In the genomic region with DNA sequence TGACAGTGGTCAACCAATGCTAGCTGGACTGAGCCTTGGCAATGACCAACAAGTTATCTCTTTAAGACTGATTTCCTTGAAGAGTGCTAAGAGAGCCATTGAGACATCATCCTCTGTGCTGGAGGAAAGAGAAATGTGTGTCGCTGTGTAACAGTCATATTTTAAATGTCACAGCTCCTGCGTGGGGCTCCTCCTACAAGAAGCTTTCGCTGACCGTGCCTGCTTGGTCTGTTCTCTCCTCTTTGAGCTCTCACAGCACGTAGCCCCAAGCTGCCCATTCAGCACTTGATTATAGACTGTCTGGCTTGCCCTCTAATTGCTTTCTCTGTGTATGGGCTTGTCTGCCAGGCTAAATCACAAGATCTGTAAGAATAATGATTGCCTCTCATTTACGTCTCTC, we compare ENCODE assay signal across 18 cellular contexts.
A peak's percentile ranks its signal among the peaks of the same experiment; 100 is the strongest.
DNase-seq lines count a peak whose midpoint lies in the region; ATAC-seq lines count a peak whose summit lies in the region.
"Had no signal": no experiment of that assay in that cellular context is flagged by ENCODE, and none has a peak within 500 bp of the region (broad histone marks: within the 10 kb centered on the region; RNA-seq: fewer than 3 reads in every experiment).

No MANE protein-coding gene starts in this region.

- POLR2A ChIA-PET in activated CD4-positive, alpha-beta memory T cell treated with anti-CD3 and anti-CD28 coated beads, Interleukin-2, amount 10 ng/mL, durations not matched to agents 7 days and 5 days (lab: Charles Lee) = no interaction called here

- no peaks in the 10 kb centered on the region for H3K36me3 Mint-ChIP-seq in activated CD4-positive, alpha-beta memory T cell treated with anti-CD3 and anti-CD28 coated beads, Interleukin-2, amount 10 ng/mL, durations not matched to agents 7 days and 5 days (ENCODE audit: low read depth)
- H3K36me3 Mint-ChIP-seq: activated naive CD4-positive, alpha-beta T cell treated with anti-CD3 and anti-CD28 coated beads, Interleukin-2, amount 50 U/mL, for 24 hours had no signal

- peaks cover 10% of the 10 kb centered on the region for H3K4me1 Mint-ChIP-seq in activated CD4-positive, alpha-beta memory T cell treated with anti-CD3 and anti-CD28 coated beads, Interleukin-2, amount 10 ng/mL, durations not matched to agents 7 days and 5 days
- H3K4me1 Mint-ChIP-seq: activated naive CD4-positive, alpha-beta T cell treated with anti-CD3 and anti-CD28 coated beads, Interleukin-2, amount 50 U/mL, for 24 hours had no signal

- peaks cover 15% of the 10 kb centered on the region for H3K27me3 Mint-ChIP-seq in activated CD4-positive, alpha-beta memory T cell treated with anti-CD3 and anti-CD28 coated beads, Interleukin-2, amount 10 ng/mL, durations not matched to agents 7 days and 5 days

- H3K9me3 Mint-ChIP-seq in activated CD4-positive, alpha-beta memory T cell treated with anti-CD3 and anti-CD28 coated beads, Interleukin-2, amount 10 ng/mL, durations not matched to agents 7 days and 5 days = no peaks in the 10 kb centered on the region
- H3K9me3 Mint-ChIP-seq: activated naive CD4-positive, alpha-beta T cell treated with anti-CD3 and anti-CD28 coated beads, Interleukin-2, amount 50 U/mL, for 24 hours had no signal

- intact Hi-C loops in sciatic nerve (cut with DNase I) = no loop called here

- ATAC-seq in sciatic nerve (no peak), GM19452 (IDR thresholded peaks at IDR 0.05; ENCODE audit: unreplicated experiment) (no peak), HG03159 (IDR thresholded peaks at IDR 0.05; ENCODE audit: unreplicated experiment) (no peak)
- ATAC-seq: GM12878, left ventricle myocardium superior had no signal

- DNase-seq in DMS79 (lab: John Stamatoyannopoulos, UW) (peak; percentile 7), NCI-H2227 treated with DMSO at 0.1 percent for 48 hours (lab: John Stamatoyannopoulos, UW) (peak; percentile 95), islet precursor cell (peak; percentile 67), sciatic nerve (ENCODE audit: low spot score) (peak; percentile 17)
- DNase-seq in stimulated activated CD4-positive, alpha-beta T cell treated with anti-CD3 and anti-CD28 coated beads, Interleukin-1b, Interleukin-23, amount 100 ng/mL, for 48 hours = no peak
- DNase-seq in activated CD4-positive, alpha-beta memory T cell treated with anti-CD3 and anti-CD28 coated beads, Interleukin-2, amount 10 ng/mL, durations not matched to agents 7 days and 5 days = no peak
- DNase-seq: ACHN; activated CD4-positive, CD25-positive, alpha-beta regulatory T cell treated with anti-CD3 and anti-CD28 coated beads, Interleukin-2, amount 50 U/mL, for 72 hours; cerebellar nuclear complex; KBM-7; left ventricle myocardium superior; NCI-H82; Right ventricle myocardium superior; SW 1271 had no signal

- CTCF ChIA-PET in activated CD4-positive, alpha-beta memory T cell treated with anti-CD3 and anti-CD28 coated beads, Interleukin-2, amount 10 ng/mL, durations not matched to agents 7 days and 5 days (lab: Charles Lee) = no interaction called here

- no peak overlapping the region for H3K4me3 Mint-ChIP-seq in activated CD4-positive, alpha-beta memory T cell treated with anti-CD3 and anti-CD28 coated beads, Interleukin-2, amount 10 ng/mL, durations not matched to agents 7 days and 5 days
- H3K4me3 Mint-ChIP-seq: activated naive CD4-positive, alpha-beta T cell treated with anti-CD3 and anti-CD28 coated beads, Interleukin-2, amount 50 U/mL, for 24 hours had no signal

- H3K27ac Mint-ChIP-seq in activated CD4-positive, alpha-beta memory T cell treated with anti-CD3 and anti-CD28 coated beads, Interleukin-2, amount 10 ng/mL, durations not matched to agents 7 days and 5 days = no peak overlapping the region
- H3K27ac Mint-ChIP-seq: activated naive CD4-positive, alpha-beta T cell treated with anti-CD3 and anti-CD28 coated beads, Interleukin-2, amount 50 U/mL, for 24 hours had no signal

Comparison
In these comparisons a context has a peak if more than half of its experiments do, and no peak if none do; other contexts are left out.
1. DNase-seq: peak in DMS79 (single experiment), NCI-H2227 treated with DMSO at 0.1 percent for 48 hours (single experiment), islet precursor cell (single experiment) and sciatic nerve (single experiment); none in stimulated activated CD4-positive, alpha-beta T cell treated with anti-CD3 and anti-CD28 coated beads, Interleukin-1b, Interleukin-23, amount 100 ng/mL, for 48 hours (single experiment) and activated CD4-positive, alpha-beta memory T cell treated with anti-CD3 and anti-CD28 coated beads, Interleukin-2, amount 10 ng/mL, durations not matched to agents 7 days and 5 days (single experiment).